ENCODE assay signal across 8 cellular contexts in genomic region chr10:58531084-58531695, GRCh38. TPM values are rescaled to one million over a fixed set of nuclear protein-coding genes. Genes with fewer than 3 reads are reported as not detected.
DNase-seq lines count a peak whose midpoint lies in the region; ATAC-seq and TF ChIP-seq lines count a peak whose summit lies in the region.

No MANE protein-coding gene starts in this region.

- no peaks in the 10 kb centered on the region for H3K4me1 Mint-ChIP-seq in activated T-helper 17 cell treated with anti-CD3 and anti-CD28 coated beads, Interleukin-2, amount 50 U/mL, for 72 hours

- H3K36me3 Mint-ChIP-seq in activated T-helper 17 cell treated with anti-CD3 and anti-CD28 coated beads, Interleukin-2, amount 50 U/mL, for 72 hours (ENCODE audit: low read depth), result no peaks in the 10 kb centered on the region

- H3K27ac ChIP-seq in smooth muscle cell (ENCODE audit: low read depth) (no peak overlapping the region), vagina (no peak overlapping the region)

- ATAC-seq in HG03520 (IDR thresholded peaks at IDR 0.05; ENCODE audit: unreplicated experiment), result peak; percentile 96
- peak; percentile 67 for ATAC-seq in activated T-helper 17 cell treated with anti-CD3 and anti-CD28 coated beads, Interleukin-2, amount 50 U/mL, for 72 hours (replicated peaks)

- H3K9me3 Mint-ChIP-seq in activated T-helper 17 cell treated with anti-CD3 and anti-CD28 coated beads, Interleukin-2, amount 50 U/mL, for 72 hours, result no peaks in the 10 kb centered on the region

- DNase-seq in EL (peak; percentile 77), GM20000 (ENCODE audit: low spot score) (peak; percentile 40), NT2/D1 (ENCODE audit: low read depth, low spot score) (peak; percentile 62), head of caudate nucleus (peak in 37 of 42 donors; percentile 2 to 86 (median 60)), smooth muscle cell (lab: John Stamatoyannopoulos, UW; ENCODE audit: unreplicated experiment) (peak; percentile 2), vagina (ENCODE audit: extremely low spot score in 2 of 2) (no peak)

- H3K4me2 ChIP-seq in smooth muscle cell, result no peak overlapping the region

- peaks cover 11% of the 10 kb centered on the region for H3K79me2 ChIP-seq in smooth muscle cell (ENCODE audit: low read depth)

- peaks cover 29% of the 10 kb centered on the region for H3K27me3 Mint-ChIP-seq in activated T-helper 17 cell treated with anti-CD3 and anti-CD28 coated beads, Interleukin-2, amount 50 U/mL, for 72 hours

- no peak for TF ChIP-seq POLR2A in vagina (IDR thresholded peaks at IDR 0.05)

- H3K4me3 Mint-ChIP-seq in activated T-helper 17 cell treated with anti-CD3 and anti-CD28 coated beads, Interleukin-2, amount 50 U/mL, for 72 hours, result no peak overlapping the region

- no peaks in the 10 kb centered on the region for H3K9me3 ChIP-seq in NT2/D1 (ENCODE audit: insufficient read depth, low read length)
- H3K9me3 ChIP-seq in smooth muscle cell (replicated peaks; ENCODE audit: low read depth), result no peaks in the 10 kb centered on the region
- peaks cover 5% of the 10 kb centered on the region for H3K9me3 ChIP-seq in vagina

- H3K4me3 ChIP-seq in NT2/D1 (ENCODE audit: insufficient read length, low read depth) (no peak overlapping the region), smooth muscle cell (no peak overlapping the region), vagina (no peak overlapping the region)

- intact Hi-C loops in head of caudate nucleus (cut with DNase I) (no loop called here), vagina (cut with DNase I) (no loop called here)

- H3K4me1 ChIP-seq in NT2/D1 (ENCODE audit: insufficient read depth, insufficient read length) (no peaks in the 10 kb centered on the region), smooth muscle cell (ENCODE audit: low read depth) (no peaks in the 10 kb centered on the region), vagina (no peaks in the 10 kb centered on the region)

- no peaks in the 10 kb centered on the region for H3K36me3 ChIP-seq in NT2/D1 (ENCODE audit: insufficient read depth, insufficient read length, low read length)
- no peaks in the 10 kb centered on the region for H3K36me3 ChIP-seq in smooth muscle cell (ENCODE audit: low read depth)
- no peaks in the 10 kb centered on the region for H3K36me3 ChIP-seq in vagina

- H3K9ac ChIP-seq in NT2/D1 (ENCODE audit: insufficient read length, low read depth), result no peak overlapping the region
- no peak overlapping the region for H3K9ac ChIP-seq in smooth muscle cell (ENCODE audit: low read depth)

- TF ChIP-seq CTCF in GM20000 (IDR thresholded peaks at IDR 0.05; ENCODE audit: extremely low read depth, missing control alignments) (peak; percentile 58), smooth muscle cell (IDR thresholded peaks at IDR 0.05; ENCODE audit: borderline replicate concordance, insufficient read depth, poor library complexity, severe bottlenecking) (peak; percentile 79), vagina (IDR thresholded peaks at IDR 0.05) (peak in 1 of 3 experiments; percentile 18)

- H3F3A ChIP-seq in smooth muscle cell (ENCODE audit: low read depth), result no peaks in the 10 kb centered on the region

- no peak overlapping the region for H2AFZ ChIP-seq in smooth muscle cell (ENCODE audit: low read depth)

- H3K27ac Mint-ChIP-seq in activated T-helper 17 cell treated with anti-CD3 and anti-CD28 coated beads, Interleukin-2, amount 50 U/mL, for 72 hours, result no peak overlapping the region

- 36% methylated on average over 5 of the region's 5 CpGs for WGBS in smooth muscle cell (ENCODE audit: low lambda C conversion rate)

- no peaks in the 10 kb centered on the region for H3K27me3 ChIP-seq in NT2/D1 (ENCODE audit: insufficient read depth, insufficient read length)
- no peaks in the 10 kb centered on the region for H3K27me3 ChIP-seq in smooth muscle cell (ENCODE audit: low read depth)
- no peaks in the 10 kb centered on the region for H3K27me3 ChIP-seq in vagina

- peaks cover 15% of the 10 kb centered on the region for H4K20me1 ChIP-seq in smooth muscle cell (ENCODE audit: low read depth)

RNA-seq across cellular contexts. Expression of gene BICC1, which starts 18.5 kb away (rescaled TPM):
- total RNA-seq in activated T-helper 17 cell treated with anti-CD3 and anti-CD28 coated beads, Interleukin-2, amount 50 U/mL, for 72 hours, result under 1 TPM; 0.05 to 0.28 TPM
- total RNA-seq in smooth muscle cell (23.0 and 31.8 TPM in 2 replicates), vagina (15.2 TPM)
- 7.5 and 7.9 TPM in 2 replicates for polyA plus RNA-seq in smooth muscle cell

Comparison
In these comparisons a context has a peak if more than half of its experiments do, and no peak if none do; other contexts are left out.
1. DNase-seq: peak in EL (single experiment), GM20000 (single experiment), NT2/D1 (single experiment), head of caudate nucleus (37 of 42) and smooth muscle cell (single experiment); none in vagina (0 of 2).
2. RNA of gene BICC1, which starts 18.5 kb away (total RNA-seq): 23.0 to 31.8 TPM in smooth muscle cell and 15.2 TPM in vagina (single experiment); 0.05 to 0.28 TPM in activated T-helper 17 cell treated with anti-CD3 and anti-CD28 coated beads, Interleukin-2, amount 50 U/mL, for 72 hours; every median in the first group is over 10 times any median in the second.